In genomic region chr5:181189363-181189961, GRCh38 we compare ENCODE assay signal across 6 cellular contexts. TPM values are rescaled to one million over a fixed set of nuclear protein-coding genes. Genes with fewer than 3 reads are reported as not detected.
DNase-seq lines count a peak whose midpoint lies in the region; ATAC-seq, FAIRE-seq and TF ChIP-seq lines count a peak whose summit lies in the region.

No MANE protein-coding gene starts in this region.

- ATAC-seq in GM12878 (peak; percentile 7), GM19395 (IDR thresholded peaks at IDR 0.05; ENCODE audit: unreplicated experiment) (no peak)
- peak; percentile 33 to 46 for ATAC-seq in naive thymus-derived CD8-positive, alpha-beta T cell

- no peaks in the 10 kb centered on the region for H3K9me3 ChIP-seq in GM12878 (replicated peaks; ENCODE audit: control insufficient read depth, insufficient read depth, low read length)

- TF ChIP-seq CTCF in GM12878 (IDR thresholded peaks at IDR 0.05 in 2 of 3, conservative IDR thresholded peaks at IDR 0.05 in 1 of 3; ENCODE audit: control insufficient read depth in 2 of 3, extremely low read depth in 1 of 3, insufficient read depth in 1 of 3, low read depth in 3 of 3, low read length in 3 of 3), result no peak

- peaks cover 24 to 50% (median 46%) of the 10 kb centered on the region in 4 donors for H3K4me1 Mint-ChIP-seq in naive thymus-derived CD8-positive, alpha-beta T cell

- peak; percentile 58 for DNase-seq in Jurkat, Clone E6-1 (ENCODE audit: low read depth, low spot score)
- DNase-seq in GM12878 (ENCODE audit: low read depth, low spot score), result no peak
- DNase-seq in naive thymus-derived CD8-positive, alpha-beta T cell, result peak; percentile 20 to 83 (median 60)
- DNase-seq in OCI-M1 (lab: John Stamatoyannopoulos, UW), result no peak
- no peak for DNase-seq in NCI-H128 (lab: John Stamatoyannopoulos, UW; ENCODE audit: unreplicated experiment)

- no peaks in the 10 kb centered on the region for H3K36me3 ChIP-seq in GM12878 (ENCODE audit: control insufficient read depth in 2 of 2, insufficient read depth in 2 of 2, low read length in 1 of 2)

- no peak for TF ChIP-seq RAD21 in GM12878 (IDR thresholded peaks at IDR 0.05; ENCODE audit: insufficient read depth, low read depth, low read length)

- H3K4me2 ChIP-seq in GM12878 (ENCODE audit: control insufficient read depth, insufficient read depth), result peak overlapping the region; percentile 86

- POLR2A ChIA-PET in GM12878 (lab: Charles Lee), result interaction anchor here (1.5 to 4.5 kb wide), 11 partner anchors 10 to 381 kb away, joined by 3 to 41 read pairs (median 10); partner anchors contain the start of genes RACK1, TRIM41 and TRIM7
- POLR2A ChIA-PET in naive thymus-derived CD8-positive, alpha-beta T cell (lab: Charles Lee), result interaction anchor here (0.8 to 13.1 kb wide), 18 partner anchors 9 to 386 kb away, joined by 3 to 286 read pairs (median 10); partner anchors contain the start of genes RACK1, TRIM41, TRIM52 and TRIM7

- H3K79me2 ChIP-seq in GM12878 (ENCODE audit: control insufficient read depth, insufficient read depth, low read length), result no peaks in the 10 kb centered on the region; the same call in 1 of the 2 replicates

- WGBS in GM12878 (ENCODE audit: insufficient coverage, insufficient replicate concordance, low lambda C conversion rate, missing lambda C conversion rate), result under 1% methylated on average over 41 of the region's 41 CpGs

- in situ Hi-C loops in GM12878 (cut with MboI), result loop anchor here (10.0 kb wide), 1 partner anchor 65 kb away; no protein-coding TSS in a partner anchor

- BruUV-seq in GM12878 (replicated peaks; lab: Mats Ljungman, UMichigan), result no TSS peak

- peak overlapping the region; percentile 92 to 98 (median 98) for H3K4me3 Mint-ChIP-seq in naive thymus-derived CD8-positive, alpha-beta T cell

- FAIRE-seq in GM12878 (lab: Jason Lieb, UNC), result no peak

- peaks cover 0 to 10% (median 6%) of the 10 kb centered on the region in 3 donors for H3K36me3 Mint-ChIP-seq in naive thymus-derived CD8-positive, alpha-beta T cell

- H3K9me3 Mint-ChIP-seq in naive thymus-derived CD8-positive, alpha-beta T cell, result peaks cover 0 to 16% (median 0%) of the 10 kb centered on the region in 9 donors

- H3K9ac ChIP-seq in GM12878 (ENCODE audit: control insufficient read depth, insufficient read depth, low read length), result peak overlapping the region; percentile 77

- SMC1A ChIA-PET in GM12878 (lab: Charles Lee; ENCODE audit: uncharacterized antibody, unreplicated experiment), result interaction anchor here (0.7 to 4.5 kb wide), 7 partner anchors 10 to 33 kb away, joined by 3 to 40 read pairs (median 6); partner anchors contain the start of genes TRIM41 and TRIM7

- H3K27me3 Mint-ChIP-seq in naive thymus-derived CD8-positive, alpha-beta T cell, result peaks cover 0 to 15% (median 0%) of the 10 kb centered on the region in 5 donors

- H3K4me3 ChIP-seq in Jurkat, Clone E6-1 (ENCODE audit: low read length), result peak overlapping the region; percentile 66
- H3K4me3 ChIP-seq in GM12878, result peak overlapping the region; percentile 95

- intact Hi-C loops in GM12878 (cut with micrococcal nuclease; ENCODE audit: unreplicated experiment), result loop anchor here (2.0 kb wide), 1 partner anchor 71 kb away; the partner anchor contains the start of gene TRIM52

- peaks cover 10% of the 10 kb centered on the region for H3K4me1 ChIP-seq in GM12878 (ENCODE audit: control insufficient read depth, insufficient read depth, low read length)

- TF ChIP-seq POLR2A in GM12878 (IDR thresholded peaks at IDR 0.05; ENCODE audit: low read depth, low read length), result no peak

- H3K27ac ChIP-seq in GM12878 (ENCODE audit: control insufficient read depth, insufficient read depth), result peak overlapping the region; percentile 55

- peak overlapping the region; percentile 94 for H2AFZ ChIP-seq in GM12878 (ENCODE audit: control insufficient read depth, low read depth, low read length)

- CTCF ChIA-PET in GM12878 (lab: Yijun Ruan, JAX), result interaction anchor here (0.7 to 7.6 kb wide), 11 partner anchors 9 to 386 kb away, joined by 3 to 96 read pairs (median 6); partner anchors contain the start of genes TRIM52 and TRIM7

- H3K27ac Mint-ChIP-seq in naive thymus-derived CD8-positive, alpha-beta T cell, result peak overlapping the region; percentile 90 to 100 (median 96)

- RAD21 ChIA-PET in GM12878 (lab: Charles Lee; ENCODE audit: unreplicated experiment), result interaction anchor here (0.7 to 6.9 kb wide), 9 partner anchors 10 to 72 kb away, joined by 3 to 72 read pairs (median 5); partner anchors contain the start of genes RACK1, TRIM41, TRIM52 and TRIM7

- H3K27me3 ChIP-seq in GM12878 (replicated peaks in 1 of 2; ENCODE audit: control insufficient read depth in 2 of 2, insufficient read depth in 2 of 2, low read length in 1 of 2), result no peaks in the 10 kb centered on the region

- no peak for TF ChIP-seq EP300 in GM12878 (IDR thresholded peaks at IDR 0.05; ENCODE audit: borderline replicate concordance in 1 of 2, control insufficient read depth in 1 of 2, low read depth in 2 of 2, low read length in 2 of 2)

- no peaks in the 10 kb centered on the region for H4K20me1 ChIP-seq in GM12878 (ENCODE audit: control insufficient read depth, insufficient read depth)

RNA-seq across cellular contexts. Expression of gene TRIM7, which starts 15.5 kb away (rescaled TPM):
- polyA plus RNA-seq in Jurkat, Clone E6-1 (2012; ENCODE audit: insufficient read depth, insufficient read length), result not detected
- 0.59 and 0.84 TPM in 2 replicates for total RNA-seq in GM12878 (2013; cell fraction: nucleolus; rRNA removed)
- total RNA-seq in GM12878 (2014; rRNA removed) (0.54 and 1.1 TPM in 2 replicates), GM12878 (2014; rRNA removed; fragmentation: Illumina TruSeq; extraction: Trizol) (0.22 and 0.46 TPM in 2 replicates), GM12878 (2021) (0.38 and 0.96 TPM in 2 replicates)
- 1.1 TPM for polyA plus RNA-seq in GM12878 (2011; ENCODE audit: low read depth)
- polyA plus RNA-seq in GM12878 (2011; rRNA removed) (1.6 TPM in 2 replicates), GM12878 (2014; fragmentation: Illumina TruSeq; extraction: Trizol) (0.32 and 0.33 TPM in 2 replicates), GM12878 (2014; fragmentation: Nextera tagmentation; extraction: Ambion mirVana) (under 1 TPM; 0.02 to 0.20 TPM), GM12878 (2014; rRNA removed) (0.84 and 1.1 TPM in 2 replicates), GM12878 (2016; fragmentation: Nextera tagmentation; extraction: Ambion mirVana) (1 to 10 TPM in 1 of 2 experiments, under 1 TPM in 1; 0.44 to 1.3 TPM)
- 0.97 and 1.0 TPM in 2 replicates for polyA plus RNA-seq in GM12878 (2011; cell fraction: cytosol; rRNA removed)
- 2.2 and 2.4 TPM in 2 replicates for polyA plus RNA-seq in GM12878 (2011; cell fraction: nucleus; rRNA removed)
- 0.87 and 1.7 TPM in 2 replicates for polyA plus RNA-seq in GM12878 (2012)
- 0.80 and 0.88 TPM in 2 replicates for polyA minus RNA-seq in GM12878 (2011; rRNA and poly(A)+ RNA removed)
- polyA minus RNA-seq in GM12878 (2011; cell fraction: cytosol; rRNA and poly(A)+ RNA removed), result 0.83 and 1.1 TPM in 2 replicates
- 0.73 and 1.5 TPM in 2 replicates for polyA minus RNA-seq in GM12878 (2011; cell fraction: nucleus; rRNA and poly(A)+ RNA removed)
- total RNA-seq in naive thymus-derived CD8-positive, alpha-beta T cell, result 1 to 10 TPM; 3.7 to 4.2 TPM
- under 1 TPM in 1 of 3 donors, not detected in 2; 0.40 TPM for polyA plus RNA-seq in naive thymus-derived CD8-positive, alpha-beta T cell

RNA-seq across cellular contexts. Expression of gene TRIM41, which starts 33.6 kb away (rescaled TPM):
- polyA plus RNA-seq in Jurkat, Clone E6-1 (2012; ENCODE audit: insufficient read depth, insufficient read length), result 44.7 TPM
- total RNA-seq in GM12878 (2013; cell fraction: nucleolus; rRNA removed), result 30.1 and 34.3 TPM in 2 replicates
- total RNA-seq in GM12878 (2014; rRNA removed) (16.0 and 17.2 TPM in 2 replicates), GM12878 (2014; rRNA removed; fragmentation: Illumina TruSeq; extraction: Trizol) (10.5 and 10.6 TPM in 2 replicates), GM12878 (2021) (24.6 and 28.9 TPM in 2 replicates)
- 11.5 TPM for polyA plus RNA-seq in GM12878 (2011; ENCODE audit: low read depth)
- polyA plus RNA-seq in GM12878 (2011; rRNA removed) (14.8 and 17.7 TPM in 2 replicates), GM12878 (2014; fragmentation: Illumina TruSeq; extraction: Trizol) (9.4 and 10.6 TPM in 2 replicates), GM12878 (2014; fragmentation: Nextera tagmentation; extraction: Ambion mirVana) (1 to 10 TPM; 1.0 to 3.2 TPM), GM12878 (2014; rRNA removed) (21.5 and 24.4 TPM in 2 replicates), GM12878 (2016; fragmentation: Nextera tagmentation; extraction: Ambion mirVana) (1 to 10 TPM; 5.2 to 5.5 TPM)
- 16.4 and 21.9 TPM in 2 replicates for polyA plus RNA-seq in GM12878 (2011; cell fraction: cytosol; rRNA removed)
- polyA plus RNA-seq in GM12878 (2011; cell fraction: nucleus; rRNA removed), result 173 and 195 TPM in 2 replicates
- 21.7 and 28.2 TPM in 2 replicates for polyA plus RNA-seq in GM12878 (2012)
- polyA minus RNA-seq in GM12878 (2011; rRNA and poly(A)+ RNA removed), result 8.6 and 10.9 TPM in 2 replicates
- polyA minus RNA-seq in GM12878 (2011; cell fraction: cytosol; rRNA and poly(A)+ RNA removed), result 6.8 and 7.5 TPM in 2 replicates
- polyA minus RNA-seq in GM12878 (2011; cell fraction: nucleus; rRNA and poly(A)+ RNA removed), result 16.0 and 24.7 TPM in 2 replicates
- 10 to 100 TPM; 33.3 to 40.7 TPM for total RNA-seq in naive thymus-derived CD8-positive, alpha-beta T cell
- 1 to 10 TPM; 1.1 to 2.6 (median 1.6) TPM for polyA plus RNA-seq in naive thymus-derived CD8-positive, alpha-beta T cell

RNA-seq across cellular contexts. Expression of gene OR2V2, which starts 42.1 kb away (rescaled TPM):
- polyA plus RNA-seq in Jurkat, Clone E6-1 (2012; ENCODE audit: insufficient read depth, insufficient read length), result not detected
- total RNA-seq in GM12878 (2013; cell fraction: nucleolus; rRNA removed), result 0.20 and 0.56 TPM in 2 replicates
- not detected in 2 replicates for total RNA-seq in GM12878 (2014; rRNA removed)
- not detected in 2 replicates for total RNA-seq in GM12878 (2014; rRNA removed; fragmentation: Illumina TruSeq; extraction: Trizol)
- not detected in 2 replicates for total RNA-seq in GM12878 (2021)
- not detected for polyA plus RNA-seq in GM12878 (2011; ENCODE audit: low read depth)
- 0.14 and 0.26 TPM in 2 replicates for polyA plus RNA-seq in GM12878 (2011; rRNA removed)
- 0.09 and 0.13 TPM in 2 replicates for polyA plus RNA-seq in GM12878 (2011; cell fraction: cytosol; rRNA removed)
- 0.22 and 0.25 TPM in 2 replicates for polyA plus RNA-seq in GM12878 (2011; cell fraction: nucleus; rRNA removed)
- not detected in 2 replicates for polyA plus RNA-seq in GM12878 (2012)
- 0.11 TPM in 1 of 2 replicates, not detected in the other for polyA plus RNA-seq in GM12878 (2014; fragmentation: Illumina TruSeq; extraction: Trizol)
- not detected for polyA plus RNA-seq in GM12878 (2014; fragmentation: Nextera tagmentation; extraction: Ambion mirVana)
- polyA plus RNA-seq in GM12878 (2014; rRNA removed), result not detected in 2 replicates
- not detected for polyA plus RNA-seq in GM12878 (2016; fragmentation: Nextera tagmentation; extraction: Ambion mirVana)
- 0.05 and 0.88 TPM in 2 replicates for polyA minus RNA-seq in GM12878 (2011; rRNA and poly(A)+ RNA removed)
- polyA minus RNA-seq in GM12878 (2011; cell fraction: cytosol; rRNA and poly(A)+ RNA removed), result not detected in 2 replicates
- 0.24 and 0.29 TPM in 2 replicates for polyA minus RNA-seq in GM12878 (2011; cell fraction: nucleus; rRNA and poly(A)+ RNA removed)
- total RNA-seq in naive thymus-derived CD8-positive, alpha-beta T cell, result not detected
- polyA plus RNA-seq in naive thymus-derived CD8-positive, alpha-beta T cell, result not detected

RNA-seq across cellular contexts. Expression of gene RACK1, which starts 54.2 kb away (rescaled TPM):
- 3,610 TPM for polyA plus RNA-seq in Jurkat, Clone E6-1 (2012; ENCODE audit: insufficient read depth, insufficient read length)
- total RNA-seq in GM12878 (2013; cell fraction: nucleolus; rRNA removed), result 1,060 and 1,082 TPM in 2 replicates
- total RNA-seq in GM12878 (2014; rRNA removed) (6,385 and 6,584 TPM in 2 replicates), GM12878 (2014; rRNA removed; fragmentation: Illumina TruSeq; extraction: Trizol) (4,111 and 4,251 TPM in 2 replicates), GM12878 (2021) (2,742 and 2,873 TPM in 2 replicates)
- 2,498 TPM for polyA plus RNA-seq in GM12878 (2011; ENCODE audit: low read depth)
- polyA plus RNA-seq in GM12878 (2011; rRNA removed) (2,058 and 4,963 TPM in 2 replicates), GM12878 (2014; fragmentation: Illumina TruSeq; extraction: Trizol) (2,869 and 4,083 TPM in 2 replicates), GM12878 (2014; fragmentation: Nextera tagmentation; extraction: Ambion mirVana) (1,000 to 10,000 TPM; 3,729 to 5,412 TPM), GM12878 (2014; rRNA removed) (5,813 and 5,897 TPM in 2 replicates), GM12878 (2016; fragmentation: Nextera tagmentation; extraction: Ambion mirVana) (1,000 to 10,000 TPM; 1,365 to 1,424 TPM)
- 6,471 and 7,747 TPM in 2 replicates for polyA plus RNA-seq in GM12878 (2011; cell fraction: cytosol; rRNA removed)
- polyA plus RNA-seq in GM12878 (2011; cell fraction: nucleus; rRNA removed), result 2,792 and 3,345 TPM in 2 replicates
- 4,319 and 4,635 TPM in 2 replicates for polyA plus RNA-seq in GM12878 (2012)
- 6,568 and 9,193 TPM in 2 replicates for polyA minus RNA-seq in GM12878 (2011; rRNA and poly(A)+ RNA removed)
- 1,862 and 1,930 TPM in 2 replicates for polyA minus RNA-seq in GM12878 (2011; cell fraction: cytosol; rRNA and poly(A)+ RNA removed)
- 910 and 1,213 TPM in 2 replicates for polyA minus RNA-seq in GM12878 (2011; cell fraction: nucleus; rRNA and poly(A)+ RNA removed)
- total RNA-seq in naive thymus-derived CD8-positive, alpha-beta T cell, result 1,000 to 10,000 TPM; 2,236 to 2,371 TPM
- polyA plus RNA-seq in naive thymus-derived CD8-positive, alpha-beta T cell, result 1,000 to 10,000 TPM; 2,449 to 2,566 (median 2,565) TPM

RNA-seq across cellular contexts. Expression of gene OR2V1, which starts 58.5 kb away (rescaled TPM):
- not detected for polyA plus RNA-seq in Jurkat, Clone E6-1 (2012; ENCODE audit: insufficient read depth, insufficient read length)
- total RNA-seq in GM12878 (2013; cell fraction: nucleolus; rRNA removed), result 1.1 and 2.0 TPM in 2 replicates
- total RNA-seq in GM12878 (2014; rRNA removed) (0.05 TPM in 1 of 2 replicates, not detected in the other), GM12878 (2014; rRNA removed; fragmentation: Illumina TruSeq; extraction: Trizol) (not detected in 2 replicates), GM12878 (2021) (not detected in 2 replicates)
- 0.18 TPM for polyA plus RNA-seq in GM12878 (2011; ENCODE audit: low read depth)
- polyA plus RNA-seq in GM12878 (2011; rRNA removed) (3.2 and 4.4 TPM in 2 replicates), GM12878 (2014; fragmentation: Illumina TruSeq; extraction: Trizol) (not detected in 2 replicates), GM12878 (2014; fragmentation: Nextera tagmentation; extraction: Ambion mirVana) (not detected), GM12878 (2014; rRNA removed) (not detected in 2 replicates), GM12878 (2016; fragmentation: Nextera tagmentation; extraction: Ambion mirVana) (under 1 TPM in 1 of 2 experiments, not detected in 1; 0.20 TPM)
- polyA plus RNA-seq in GM12878 (2011; cell fraction: cytosol; rRNA removed), result 3.7 and 4.0 TPM in 2 replicates
- polyA plus RNA-seq in GM12878 (2011; cell fraction: nucleus; rRNA removed), result 1.9 and 4.3 TPM in 2 replicates
- 0.18 and 0.20 TPM in 2 replicates for polyA plus RNA-seq in GM12878 (2012)
- 3.6 and 4.9 TPM in 2 replicates for polyA minus RNA-seq in GM12878 (2011; rRNA and poly(A)+ RNA removed)
- 0.53 and 1.8 TPM in 2 replicates for polyA minus RNA-seq in GM12878 (2011; cell fraction: cytosol; rRNA and poly(A)+ RNA removed)
- polyA minus RNA-seq in GM12878 (2011; cell fraction: nucleus; rRNA and poly(A)+ RNA removed), result 0.85 and 0.86 TPM in 2 replicates
- not detected for total RNA-seq in naive thymus-derived CD8-positive, alpha-beta T cell
- polyA plus RNA-seq in naive thymus-derived CD8-positive, alpha-beta T cell, result not detected

Comparison
In these comparisons a context has a peak if more than half of its experiments do, and no peak if none do; other contexts are left out.
1. DNase-seq: peak in Jurkat, Clone E6-1 (single experiment) and naive thymus-derived CD8-positive, alpha-beta T cell (10 of 10); none in GM12878 (single experiment), OCI-M1 (single experiment) and NCI-H128 (single experiment).